In the genomic region with DNA sequence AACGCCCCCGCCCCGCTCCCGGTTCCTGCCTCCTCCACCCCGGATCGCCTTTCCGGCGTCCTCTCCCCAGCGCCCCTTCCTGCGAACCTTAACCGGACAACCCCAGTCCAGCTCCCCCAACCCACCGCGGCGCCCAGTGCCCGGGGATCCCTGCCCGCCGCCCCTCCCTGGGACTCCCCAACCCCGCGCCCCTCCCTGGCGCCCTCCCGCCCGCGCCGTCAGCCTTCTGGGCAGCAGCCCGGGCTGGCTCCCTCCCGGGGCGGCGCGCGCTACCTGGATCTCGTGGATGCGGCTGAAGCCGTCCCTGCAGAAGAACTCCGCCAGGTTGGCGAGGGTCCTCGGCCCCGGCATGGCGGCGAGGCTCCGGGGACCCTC, we compare ENCODE assay signal across 8 cellular contexts. TPM values are rescaled to one million over a fixed set of nuclear protein-coding genes. Genes with fewer than 3 reads are reported as not detected.
A peak's percentile ranks its signal among the peaks of the same experiment; 100 is the strongest.
DNase-seq lines count a peak whose midpoint lies in the region; ATAC-seq and TF ChIP-seq lines count a peak whose summit lies in the region.

No MANE protein-coding gene starts in this region.

- H3K4me1 Mint-ChIP-seq in mesothelial cell of epicardium = peaks cover 18% of the 10 kb centered on the region

- ATAC-seq in aorta (ENCODE audit: low FRiP score) = peak; percentile 5
- no peak for ATAC-seq in HG02981 (IDR thresholded peaks at IDR 0.05; ENCODE audit: unreplicated experiment)
- ATAC-seq in GM21367 (IDR thresholded peaks at IDR 0.05; ENCODE audit: unreplicated experiment) = no peak

- DNase-seq in stimulated activated CD4-positive, alpha-beta T cell treated with anti-CD3 and anti-CD28 coated beads, Interleukin-15, amount 100 ng/mL, for 24 hours = peak; percentile 41
- no peak for DNase-seq in stimulated activated CD4-positive, alpha-beta T cell treated with anti-CD3 and anti-CD28 coated beads, Interleukin-4, amount 100 ng/mL, for 4 hours
- DNase-seq in choroid plexus epithelial cell (ENCODE audit: low read depth) = peak; percentile 4
- peak; percentile 44 to 66 for DNase-seq in mesothelial cell of epicardium (ENCODE audit: low spot score in 2 of 2, unreplicated experiment in 2 of 2)
- DNase-seq in aorta = peak in 1 of 2 donors; percentile 76
- no peak for DNase-seq in NCI-H1694 treated with DMSO at 0.1 percent for 48 hours (lab: John Stamatoyannopoulos, UW)

- 0 to 1% methylated on average over 20 to 40 of the region's 40 CpGs for WGBS in aorta, 2 donors

- intact Hi-C loops in aorta (cut with DNase I) = no loop called here

- H3K4me3 ChIP-seq in choroid plexus epithelial cell (ENCODE audit: low read depth, low read length) = peak overlapping the region; percentile 53
- H3K4me3 ChIP-seq in aorta (ENCODE audit: low read length in 2 of 2) = peak overlapping the region; percentile 42 to 56

- peaks cover 12% of the 10 kb centered on the region for H3K9me3 Mint-ChIP-seq in mesothelial cell of epicardium

- H3K4me1 ChIP-seq in aorta (ENCODE audit: control insufficient read depth in 1 of 2, insufficient read depth in 2 of 2, low read length in 2 of 2) = no peaks in the 10 kb centered on the region

- H3K36me3 ChIP-seq in aorta (ENCODE audit: control insufficient read depth in 1 of 2, insufficient read depth in 2 of 2, low read length in 1 of 2) = no peaks in the 10 kb centered on the region

- no peaks in the 10 kb centered on the region for H3K27me3 ChIP-seq in aorta (ENCODE audit: control insufficient read depth in 1 of 2, insufficient read depth in 2 of 2, low read length in 1 of 2)

- H3K27ac ChIP-seq in aorta (ENCODE audit: low read depth in 1 of 2, low read length in 2 of 2) = no peak overlapping the region

- no peak for TF ChIP-seq CTCF in choroid plexus epithelial cell (conservative IDR thresholded peaks at IDR 0.05; ENCODE audit: low read depth, low read length)
- TF ChIP-seq CTCF in mesothelial cell of epicardium (IDR thresholded peaks at IDR 0.05; ENCODE audit: unreplicated experiment) = no peak

- peaks cover 36% of the 10 kb centered on the region for H3K27me3 Mint-ChIP-seq in mesothelial cell of epicardium (ENCODE audit: low read depth)

- H3K4me3 Mint-ChIP-seq in mesothelial cell of epicardium = peak overlapping the region; percentile 80

- H3K9me3 ChIP-seq in aorta (ENCODE audit: control insufficient read depth, low read length) = peaks cover 1% of the 10 kb centered on the region

- H3K27ac Mint-ChIP-seq in mesothelial cell of epicardium = peak overlapping the region; percentile 50

- H3K36me3 Mint-ChIP-seq in mesothelial cell of epicardium = no peaks in the 10 kb centered on the region

RNA-seq across cellular contexts. Expression of gene CYP27C1, which starts 0.4 kb away (rescaled TPM):
- total RNA-seq in mesothelial cell of epicardium (4.0 to 4.5 TPM (median 4.1 TPM) in 3 replicates), aorta (under 1 TPM; 0.16 to 0.42 TPM)
- polyA plus RNA-seq in aorta = not detected

Comparison
In these comparisons a context has a peak if more than half of its experiments do, and no peak if none do; other contexts are left out.
1. DNase-seq: peak in stimulated activated CD4-positive, alpha-beta T cell treated with anti-CD3 and anti-CD28 coated beads, Interleukin-15, amount 100 ng/mL, for 24 hours (single experiment), choroid plexus epithelial cell (single experiment) and mesothelial cell of epicardium (2 of 2); none in stimulated activated CD4-positive, alpha-beta T cell treated with anti-CD3 and anti-CD28 coated beads, Interleukin-4, amount 100 ng/mL, for 4 hours (0 of 2) and NCI-H1694 treated with DMSO at 0.1 percent for 48 hours (single experiment).